ENCODE assay signal across 8 cellular contexts in genomic region chr1:161440312-161440894, GRCh38.
DNase-seq lines count a peak whose midpoint lies in the region; ATAC-seq and TF ChIP-seq lines count a peak whose summit lies in the region.

No MANE protein-coding gene starts in this region.

- POLR2A ChIA-PET in CD4-positive, alpha-beta memory T cell (lab: Charles Lee; ENCODE audit: partially characterized antibody), result no interaction called here

- no peaks in the 10 kb centered on the region for H3K36me3 ChIP-seq in CD4-positive, alpha-beta memory T cell (ENCODE audit: insufficient read depth, low read length)

- H3K9me3 ChIP-seq in CD4-positive, alpha-beta memory T cell (ENCODE audit: control insufficient read depth in 1 of 2, low read length in 2 of 2), result no peaks in the 10 kb centered on the region

- peak; percentile 29 to 52 (median 41) for DNase-seq in CD4-positive, alpha-beta memory T cell
- peak; percentile 43 for DNase-seq in T-helper 9 cell
- DNase-seq in dermis blood vessel endothelial cell, result peak; percentile 77
- DNase-seq in medulla oblongata (ENCODE audit: extremely low spot score), result peak; percentile 45
- peak; percentile 44 to 56 for DNase-seq in stimulated activated CD8-positive, alpha-beta memory T cell treated with anti-CD3 and anti-CD28 coated beads, Interleukin-7, amount 100 ng/mL, for 48 hours (ENCODE audit: extremely low read depth in 1 of 2, low read depth in 1 of 2)
- no peak for DNase-seq in erythroblast (lab: John Stamatoyannopoulos, UW)
- no peak for DNase-seq in UCSD-AML1 (lab: John Stamatoyannopoulos, UW; ENCODE audit: unreplicated experiment)

- H3K27me3 Mint-ChIP-seq in CD4-positive, alpha-beta memory T cell, result peaks cover 27 to 30% of the 10 kb centered on the region in 2 donors

- H3K4me1 Mint-ChIP-seq in CD4-positive, alpha-beta memory T cell, result peaks cover 6 to 17% (median 12%) of the 10 kb centered on the region in 4 donors

- H3K27me3 ChIP-seq in CD4-positive, alpha-beta memory T cell (ENCODE audit: insufficient read depth, low read length), result peaks cover 6% of the 10 kb centered on the region

- intact Hi-C loops in CD4-positive, alpha-beta memory T cell (cut with micrococcal nuclease), result no loop called here

- CTCF ChIA-PET in CD4-positive, alpha-beta memory T cell (lab: Charles Lee; ENCODE audit: partially characterized antibody), result interaction anchor here (1.4 to 1.7 kb wide), 2 partner anchors 12 to 40 kb away, joined by 4 to 6 read pairs; no protein-coding TSS in a partner anchor

- no peak overlapping the region for H3K27ac ChIP-seq in CD4-positive, alpha-beta memory T cell (ENCODE audit: low read depth, low read length)

- peak overlapping the region in 1 of 2 donors; percentile 28 for H3K4me3 ChIP-seq in CD4-positive, alpha-beta memory T cell (ENCODE audit: low read length in 2 of 2)

- peak overlapping the region; percentile 78 to 85 (median 82) for H3K4me3 Mint-ChIP-seq in CD4-positive, alpha-beta memory T cell

- peaks cover 0 to 4% (median 0%) of the 10 kb centered on the region in 8 donors for H3K9me3 Mint-ChIP-seq in CD4-positive, alpha-beta memory T cell

- H3K36me3 Mint-ChIP-seq in CD4-positive, alpha-beta memory T cell, result no peaks in the 10 kb centered on the region

- peaks cover 5% of the 10 kb centered on the region for H3K4me1 ChIP-seq in CD4-positive, alpha-beta memory T cell (ENCODE audit: insufficient read depth, low read length)

- no peak for TF ChIP-seq POLR2A in erythroblast (IDR thresholded peaks at IDR 0.05; ENCODE audit: low read length)

- no peak overlapping the region for H3K27ac Mint-ChIP-seq in CD4-positive, alpha-beta memory T cell

- peak; percentile 49 for ATAC-seq in HG02642 (IDR thresholded peaks at IDR 0.05; ENCODE audit: poor library complexity, unreplicated experiment)

Comparison
In these comparisons a context has a peak if more than half of its experiments do, and no peak if none do; other contexts are left out.
1. DNase-seq: peak in CD4-positive, alpha-beta memory T cell (5 of 5), T-helper 9 cell (single experiment), dermis blood vessel endothelial cell (single experiment), medulla oblongata (single experiment) and stimulated activated CD8-positive, alpha-beta memory T cell treated with anti-CD3 and anti-CD28 coated beads, Interleukin-7, amount 100 ng/mL, for 48 hours (2 of 2); none in erythroblast (0 of 2) and UCSD-AML1 (single experiment).